32 cellular contexts compared by ENCODE assay signal in the genomic region with DNA sequence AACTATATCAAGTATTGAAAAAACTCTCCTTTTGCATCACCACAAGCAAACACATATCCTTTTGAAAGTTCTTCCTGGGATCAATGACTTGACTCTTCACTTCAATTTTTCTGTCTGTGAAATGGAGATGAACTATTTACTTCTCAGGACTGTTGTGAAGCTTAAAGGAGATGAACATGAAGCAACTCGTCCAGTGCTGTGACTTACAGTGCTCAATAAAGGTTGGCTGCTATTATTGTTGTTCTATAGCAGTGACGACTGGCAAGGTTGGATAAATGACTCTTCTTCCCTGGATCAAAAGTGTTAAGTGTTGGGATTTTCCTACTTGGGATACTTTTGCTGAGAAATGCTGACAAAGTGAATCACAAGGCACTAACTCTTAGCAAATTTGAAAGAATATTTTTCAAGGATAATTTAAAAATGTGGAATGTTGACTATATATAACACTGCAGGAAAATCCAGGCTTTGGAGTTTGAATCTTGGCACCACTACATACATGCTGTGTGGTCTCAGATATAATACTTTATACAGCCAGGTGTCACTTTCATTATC. TPM values are rescaled to one million over a fixed set of nuclear protein-coding genes. Genes with fewer than 3 reads are reported as not detected.
"Had no signal": no experiment of that assay in that cellular context is flagged by ENCODE, and none has a peak within 500 bp of the region (broad histone marks: within the 10 kb centered on the region; RNA-seq: fewer than 3 reads in every experiment).

No MANE protein-coding gene starts in this region.

- H3K4me1 Mint-ChIP-seq: naive thymus-derived CD4-positive, alpha-beta T cell; stimulated activated naive CD8-positive, alpha-beta T cell treated with anti-CD3 and anti-CD28 coated beads, Interleukin-15, amount 100 ng/mL, for 72 hours had no signal

- H3K27ac ChIP-seq: colonic mucosa, esophagus muscularis mucosa, heart right ventricle, ovary, skin epidermis, spleen, suprapubic skin, transverse colon, upper lobe of right lung, uterus had no signal

- FAIRE-seq: islet of Langerhans had no signal

- DNase-seq: colonic mucosa; effector CD8-positive, alpha-beta T cell; endodermal cell; foreskin melanocyte; glutamatergic neuron; heart right ventricle; hippocampal formation; mesenchymal stem cell; mucosa of descending colon; naive thymus-derived CD4-positive, alpha-beta T cell; nephron progenitor cell; occipital lobe; ovary; posterior cingulate gyrus; psoas muscle; right cardiac atrium; spleen; stimulated activated CD4-positive, alpha-beta T cell treated with anti-CD3 and anti-CD28 coated beads, Interleukin-2, amount 100 ng/mL, for 48 hours; stimulated activated CD8-positive, alpha-beta memory T cell treated with anti-CD3 and anti-CD28 coated beads, Interleukin-4, amount 100 ng/mL, for 48 hours; stimulated activated naive CD4-positive, alpha-beta T cell; stimulated activated naive CD8-positive, alpha-beta T cell treated with anti-CD3 and anti-CD28 coated beads, Interleukin-15, amount 100 ng/mL, for 72 hours; transverse colon; upper lobe of right lung; uterus had no signal

- H3K36me3 Mint-ChIP-seq: naive thymus-derived CD4-positive, alpha-beta T cell had no signal

- ATAC-seq: heart right ventricle; left lobe of liver; mucosa of descending colon; naive thymus-derived CD4-positive, alpha-beta T cell; right cardiac atrium; stimulated activated naive CD8-positive, alpha-beta T cell treated with anti-CD3 and anti-CD28 coated beads, Interleukin-15, amount 100 ng/mL, for 72 hours; upper lobe of right lung had no signal

- H3K4me1 ChIP-seq: colonic mucosa, esophagus muscularis mucosa, spleen, suprapubic skin, transverse colon, upper lobe of right lung, uterus had no signal

- H3K4me3 Mint-ChIP-seq: dendritic cell treated with granulocyte-macrophage colony-stimulating factor and Interleukin-4, amounts not matched to agents 40 ng/mL and 50 ng/mL, for 4 days; endodermal cell; mesothelial cell of epicardium; naive thymus-derived CD4-positive, alpha-beta T cell; nephron progenitor cell; stimulated activated naive CD8-positive, alpha-beta T cell treated with anti-CD3 and anti-CD28 coated beads, Interleukin-15, amount 100 ng/mL, for 72 hours had no signal

- H3K9me3 Mint-ChIP-seq: dendritic cell treated with granulocyte-macrophage colony-stimulating factor and Interleukin-4, amounts not matched to agents 40 ng/mL and 50 ng/mL, for 4 days; endodermal cell; mesothelial cell of epicardium; naive thymus-derived CD4-positive, alpha-beta T cell; nephron progenitor cell; stimulated activated naive CD8-positive, alpha-beta T cell treated with anti-CD3 and anti-CD28 coated beads, Interleukin-15, amount 100 ng/mL, for 72 hours had no signal

- H3K4me3 ChIP-seq: colonic mucosa, esophagus muscularis mucosa, heart right ventricle, lung, mucosa of descending colon, ovary, psoas muscle, skin epidermis, spleen, suprapubic skin, transverse colon, upper lobe of right lung, uterus had no signal

- H3K27ac Mint-ChIP-seq: dendritic cell treated with granulocyte-macrophage colony-stimulating factor and Interleukin-4, amounts not matched to agents 40 ng/mL and 50 ng/mL, for 4 days; endodermal cell; mesothelial cell of epicardium; naive thymus-derived CD4-positive, alpha-beta T cell; nephron progenitor cell had no signal

- H3K9me3 ChIP-seq: colonic mucosa, esophagus muscularis mucosa, heart right ventricle, mucosa of descending colon, ovary, psoas muscle, spleen, suprapubic skin, transverse colon, upper lobe of right lung, uterus had no signal

- H3K27me3 ChIP-seq: colonic mucosa, esophagus muscularis mucosa, heart right ventricle, ovary, suprapubic skin, transverse colon, upper lobe of right lung, uterus had no signal

- H3K36me3 ChIP-seq: colonic mucosa, esophagus muscularis mucosa, heart right ventricle, ovary, spleen, suprapubic skin, transverse colon, upper lobe of right lung, uterus had no signal

RNA-seq across cellular contexts. Expression of a gene that starts 13.7 kb away (rescaled TPM):
- polyA plus RNA-seq: naive thymus-derived CD4-positive, alpha-beta T cell had no signal
